In genomic region chr3:37990527-37990926, GRCh38 we compare ENCODE assay signal across 13 cellular contexts. TPM values are rescaled to one million over a fixed set of nuclear protein-coding genes. Genes with fewer than 3 reads are reported as not detected.
A peak's percentile ranks its signal among the peaks of the same experiment; 100 is the strongest.
DNase-seq lines count a peak whose midpoint lies in the region; ATAC-seq lines count a peak whose summit lies in the region.
"Had no signal": no experiment of that assay in that cellular context is flagged by ENCODE, and none has a peak within 500 bp of the region (broad histone marks: within the 10 kb centered on the region; RNA-seq: fewer than 3 reads in every experiment).

VILL (plus strand) TSS chr3:37990786; CDS start chr3:37993673, 2,887 bp downstream.

- peaks cover 8% of the 10 kb centered on the region for H3K27me3 ChIP-seq in iPS-20b (ENCODE audit: insufficient read depth, low read length)

- H3K36me3 Mint-ChIP-seq in T-cell, result peaks cover under 1% of the 10 kb centered on the region

- DNase-seq in DMS 273 (lab: John Stamatoyannopoulos, UW; ENCODE audit: unreplicated experiment) (peak; percentile 15), DMS 273 treated with DMSO at 0.1 percent for 48 hours (lab: John Stamatoyannopoulos, UW) (no peak), T-cell (no peak), sciatic nerve (ENCODE audit: low spot score) (peak; percentile 60), AML-193 (lab: John Stamatoyannopoulos, UW) (no peak), NCI-H2081 treated with DMSO at 0.1 percent for 48 hours (lab: John Stamatoyannopoulos, UW) (no peak), DMS114 treated with DMSO at 0.1 percent for 48 hours (lab: John Stamatoyannopoulos, UW; ENCODE audit: unreplicated experiment) (no peak)
- DNase-seq: hypothalamus, NCI-H1694 treated with DMSO at 0.1 percent for 48 hours had no signal

- POLR2A ChIA-PET in T-cell (lab: Charles Lee), result no interaction called here

- CTCF ChIA-PET in T-cell (lab: Charles Lee), result interaction anchor here in 1 of 2 donors (0.5 kb wide), 1 partner anchor 13 kb away, joined by 3 read pairs; no protein-coding TSS in a partner anchor

- H3K9me3 Mint-ChIP-seq in T-cell, result no peaks in the 10 kb centered on the region
- H3K9me3 Mint-ChIP-seq: T-helper 2 cell treated with Interferon-gamma antibody and Interleukin-4, amounts not matched to agents 5 μg/mL and 100 μg/mL, for 36 hours had no signal

- no peak for ATAC-seq in T-cell (replicated peaks in 1 of 4)
- ATAC-seq in sciatic nerve, result no peak

- peaks cover 2% of the 10 kb centered on the region; the same call in 1 of the 2 replicates for H3K4me1 ChIP-seq in iPS-20b (ENCODE audit: insufficient read depth, low read length)

- intact Hi-C loops in sciatic nerve (cut with DNase I), result no loop called here

- no peaks in the 10 kb centered on the region for H3K9me3 ChIP-seq in iPS-20b (ENCODE audit: insufficient read depth, low read depth, low read length)

- H3K4me1 Mint-ChIP-seq in T-cell, result peaks cover 24 to 41% (median 27%) of the 10 kb centered on the region in 3 donors

- H3K4me3 Mint-ChIP-seq in T-cell, result no peak within 1 kb of the TSS
- H3K4me3 Mint-ChIP-seq: T-helper 2 cell treated with Interferon-gamma antibody and Interleukin-4, amounts not matched to agents 5 μg/mL and 100 μg/mL, for 36 hours had no signal

- H3K9ac ChIP-seq in iPS-20b (ENCODE audit: low read depth, low read length), result no peak within 1 kb of the TSS; the same call in 1 of the 2 replicates

- no peaks in the 10 kb centered on the region for H3K36me3 ChIP-seq in iPS-20b (ENCODE audit: insufficient read depth, low read depth, low read length)

- peak within 1 kb of the TSS; percentile 51; the same call in 1 of the 2 replicates for H3K4me3 ChIP-seq in iPS-20b (ENCODE audit: low read length)
- H3K4me3 ChIP-seq: skin epidermis had no signal

- H3K27me3 Mint-ChIP-seq in T-cell, result no peaks in the 10 kb centered on the region

- no peak within 1 kb of the TSS for H3K27ac ChIP-seq in iPS-20b (ENCODE audit: low read length)
- H3K27ac ChIP-seq: 22Rv1 had no signal

- H3K27ac Mint-ChIP-seq in T-cell, result no peak within 1 kb of the TSS
- H3K27ac Mint-ChIP-seq: T-helper 2 cell treated with Interferon-gamma antibody and Interleukin-4, amounts not matched to agents 5 μg/mL and 100 μg/mL, for 36 hours had no signal

RNA-seq across cellular contexts. Expression of gene VILL, which starts in this region (rescaled TPM):
- total RNA-seq in T-cell (10 to 100 TPM; 26.6 to 44.6 (median 42.1) TPM), sciatic nerve (9.9 TPM)

Comparison
In these comparisons a context has a peak if more than half of its experiments do, and no peak if none do; other contexts are left out.
1. DNase-seq: peak in DMS 273 (single experiment) and sciatic nerve (single experiment); none in DMS 273 treated with DMSO at 0.1 percent for 48 hours (single experiment), T-cell (0 of 34), AML-193 (0 of 2), NCI-H2081 treated with DMSO at 0.1 percent for 48 hours (single experiment) and DMS114 treated with DMSO at 0.1 percent for 48 hours (single experiment).